ENCODE assay signal across 12 cellular contexts in genomic region chr2:64650722-64651338, GRCh38. TPM values are rescaled to one million over a fixed set of nuclear protein-coding genes. Genes with fewer than 3 reads are reported as not detected.
DNase-seq lines count a peak whose midpoint lies in the region; ATAC-seq, FAIRE-seq and TF ChIP-seq lines count a peak whose summit lies in the region.
"Had no signal": no experiment of that assay in that cellular context is flagged by ENCODE, and none has a peak within 500 bp of the region (broad histone marks: within the 10 kb centered on the region; RNA-seq: fewer than 3 reads in every experiment).

No MANE protein-coding gene starts in this region.

- peaks cover 76% of the 10 kb centered on the region for H3K4me1 Mint-ChIP-seq in activated CD8-positive, alpha-beta T cell treated with anti-CD3 and anti-CD28 coated beads for 36 hours (ENCODE audit: low read depth)

- no peaks in the 10 kb centered on the region for H3K27me3 Mint-ChIP-seq in activated CD8-positive, alpha-beta T cell treated with anti-CD3 and anti-CD28 coated beads for 36 hours

- CTCF ChIA-PET in A549 (lab: Yijun Ruan, JAX) (interaction anchor here (0.8 to 6.4 kb wide), 18 partner anchors 13 to 923 kb away, joined by 3 to 50 read pairs (median 4); no protein-coding TSS in a partner anchor), HCT116 (lab: Charles Lee) (interaction anchor here (0.9 to 1.2 kb wide), 2 partner anchors 100 to 181 kb away, joined by 3 to 4 read pairs; no protein-coding TSS in a partner anchor)
- CTCF ChIA-PET in activated CD8-positive, alpha-beta T cell treated with anti-CD3 and anti-CD28 coated beads for 36 hours (lab: Charles Lee): interaction anchor here (0.9 to 5.4 kb wide), 12 partner anchors 13 to 222 kb away, joined by 3 to 28 read pairs (median 5); no protein-coding TSS in a partner anchor

- TF ChIP-seq CTCF in A549 (IDR thresholded peaks at IDR 0.05): no peak
- no peak for TF ChIP-seq CTCF in HCT116 (IDR thresholded peaks at IDR 0.05 in 2 of 3, conservative IDR thresholded peaks at IDR 0.05 in 1 of 3; ENCODE audit: borderline replicate concordance in 1 of 3, insufficient read depth in 1 of 3, low read depth in 2 of 3, low read length in 2 of 3)
- no peak for TF ChIP-seq CTCF in activated CD8-positive, alpha-beta T cell treated with anti-CD3 and anti-CD28 coated beads for 36 hours (IDR thresholded peaks at IDR 0.05)
- TF ChIP-seq CTCF in mucosa of descending colon (IDR thresholded peaks at IDR 0.05): no peak

- no peaks in the 10 kb centered on the region for H3K27me3 ChIP-seq in HCT116 (ENCODE audit: insufficient read depth, low read length)

- H3K27ac ChIP-seq in A549: peak overlapping the region in 1 of 2 experiments; percentile 5; a peak in 1 of 6 replicates
- no peak overlapping the region; the same call in 1 of the 2 replicates for H3K27ac ChIP-seq in HCT116 (ENCODE audit: low read depth, low read length)

- WGBS in A549 (ENCODE audit: missing lambda C conversion rate): 31% methylated on average over 5 of the region's 5 CpGs

- intact Hi-C loops in HCT116 (cut with micrococcal nuclease) (no loop called here), mucosa of descending colon (cut with DNase I, micrococcal nuclease) (loop anchor here (5.0 to 10.0 kb wide), 2 partner anchors 101 to 104 kb away; no protein-coding TSS in a partner anchor)
- intact Hi-C loops in activated CD8-positive, alpha-beta T cell treated with anti-CD3 and anti-CD28 coated beads for 36 hours (cut with micrococcal nuclease): loop anchor here (5.0 to 10.0 kb wide), 3 partner anchors 46 to 516 kb away; no protein-coding TSS in a partner anchor

- peak overlapping the region; percentile 95 for H3K9ac ChIP-seq in HCT116 (ENCODE audit: low read length)

- POLR2A ChIA-PET in A549 (lab: Yijun Ruan, JAX): interaction anchor here (0.6 to 6.0 kb wide), 3 partner anchors 97 to 208 kb away, joined by 3 to 172 read pairs (median 58); no protein-coding TSS in a partner anchor
- POLR2A ChIA-PET in HCT116 (lab: Charles Lee): interaction anchor here (1.4 kb wide), 1 partner anchor 100 kb away, joined by 4 read pairs; no protein-coding TSS in a partner anchor
- POLR2A ChIA-PET in activated CD8-positive, alpha-beta T cell treated with anti-CD3 and anti-CD28 coated beads for 36 hours (lab: Charles Lee): interaction anchor here (1.8 to 6.0 kb wide), 6 partner anchors 8 to 100 kb away, joined by 4 to 56 read pairs (median 27); no protein-coding TSS in a partner anchor

- H3K4me3 Mint-ChIP-seq in activated CD8-positive, alpha-beta T cell treated with anti-CD3 and anti-CD28 coated beads for 36 hours: peak overlapping the region; percentile 91

- no TSS peak for BruUV-seq in HCT116 (replicated peaks; lab: Mats Ljungman, UMichigan)

- H3K79me2 ChIP-seq in HCT116 (ENCODE audit: insufficient read depth, low read length): peaks cover 94% of the 10 kb centered on the region

- H3K9me2 ChIP-seq in HCT116 (ENCODE audit: insufficient read depth): no peaks in the 10 kb centered on the region

- no peak for FAIRE-seq in A549 (lab: Jason Lieb, UNC)

- H3K36me3 ChIP-seq in HCT116 (ENCODE audit: control insufficient read depth in 1 of 2, insufficient read depth in 2 of 2, low read length in 2 of 2) (no peaks in the 10 kb centered on the region), mucosa of descending colon (ENCODE audit: low read depth) (no peaks in the 10 kb centered on the region)

- TF ChIP-seq POLR2A in A549 (IDR thresholded peaks at IDR 0.05; ENCODE audit: low read length) (no peak), HCT116 (IDR thresholded peaks at IDR 0.05; ENCODE audit: borderline replicate concordance, extremely low read depth, insufficient read depth, insufficient read length) (no peak)

- H3K4me3 ChIP-seq in A549 (no peak overlapping the region), HCT116 (replicated peaks in 1 of 2; ENCODE audit: low read depth in 1 of 2, low read length in 2 of 2) (no peak overlapping the region), mucosa of descending colon (no peak overlapping the region)

- H3K9me3 ChIP-seq in A549 (no peaks in the 10 kb centered on the region), HCT116 (ENCODE audit: control insufficient read depth in 1 of 2, insufficient read depth in 1 of 2, low read depth in 1 of 2, low read length in 2 of 2) (no peaks in the 10 kb centered on the region), mucosa of descending colon (no peaks in the 10 kb centered on the region)

- H2AFZ ChIP-seq in HCT116 (ENCODE audit: low read depth, low read length, poor library complexity, severe bottlenecking): no peak overlapping the region

- H4K20me1 ChIP-seq in HCT116 (ENCODE audit: insufficient read depth): peaks cover 31% of the 10 kb centered on the region

- no peaks in the 10 kb centered on the region for H3K9me3 Mint-ChIP-seq in activated CD8-positive, alpha-beta T cell treated with anti-CD3 and anti-CD28 coated beads for 36 hours

- TF ChIP-seq RAD21 in A549 (conservative IDR thresholded peaks at IDR 0.05 in 1 of 2, IDR thresholded peaks at IDR 0.05 in 1 of 2): no peak
- TF ChIP-seq RAD21 in HCT116 (IDR thresholded peaks at IDR 0.05; ENCODE audit: low read depth): no peak

- RAD21 ChIA-PET in HCT116 (lab: Charles Lee; ENCODE audit: low non-redundant PET in 1 of 2, low total read pairs in 2 of 2, uncharacterized antibody in 2 of 2, unreplicated experiment in 2 of 2): no interaction called here

- H3K36me3 Mint-ChIP-seq in activated CD8-positive, alpha-beta T cell treated with anti-CD3 and anti-CD28 coated beads for 36 hours (ENCODE audit: low read depth): peaks cover 4% of the 10 kb centered on the region

- ATAC-seq in A549 (no peak), HCT116 (no peak), mucosa of descending colon (peak; percentile 26), HG03469 (IDR thresholded peaks at IDR 0.05; ENCODE audit: unreplicated experiment) (no peak)
- ATAC-seq in activated CD8-positive, alpha-beta T cell treated with anti-CD3 and anti-CD28 coated beads for 36 hours: no peak

- no peak overlapping the region for H3K27ac Mint-ChIP-seq in activated CD8-positive, alpha-beta T cell treated with anti-CD3 and anti-CD28 coated beads for 36 hours

- H3K4me1 ChIP-seq in A549 (peaks cover 73% of the 10 kb centered on the region), HCT116 (ENCODE audit: control insufficient read depth in 1 of 2, insufficient read depth in 2 of 2, low read length in 2 of 2) (peaks cover 71 to 83% of the 10 kb centered on the region in 2 experiments), mucosa of descending colon (ENCODE audit: low read depth) (peaks cover 41% of the 10 kb centered on the region)

- DNase-seq in A549 (ENCODE audit: low read depth in 1 of 2, low spot score in 1 of 2) (peak in 1 of 2 experiments; percentile 57), HCT116 (ENCODE audit: low read depth, low spot score) (no peak), mucosa of descending colon (peak; percentile 70 to 76 (median 76)), NCI-H1105 treated with DMSO at 0.1 percent for 48 hours (lab: John Stamatoyannopoulos, UW) (no peak), EL (no peak)
- no peak for DNase-seq in activated CD8-positive, alpha-beta T cell treated with anti-CD3 and anti-CD28 coated beads for 36 hours
- no peak for DNase-seq in stimulated activated CD4-positive, alpha-beta T cell treated with anti-CD3 and anti-CD28 coated beads, Interleukin-1b, Interleukin-23, amount 100 ng/mL, for 48 hours
- DNase-seq: cortex of kidney, GOT3, NCI-H1930, SW 1271 had no signal

- peak overlapping the region; percentile 89 for H3K4me2 ChIP-seq in A549
- peak overlapping the region; percentile 86 for H3K4me2 ChIP-seq in HCT116 (ENCODE audit: low read length)

- no peak for TF ChIP-seq EP300 in A549 (IDR thresholded peaks at IDR 0.05)

TF ChIP-seq in A549, 52 proteins besides CTCF, POLR2A, EP300 and RAD21:
- TF ChIP-seq HOXA7 (CRISPR knock-in tag; IDR thresholded peaks at IDR 0.05) (no peak), RARB (CRISPR knock-in tag; IDR thresholded peaks at IDR 0.05) (no peak)
TF ChIP-seq in A549: peak in this region for 0.

TF ChIP-seq in HCT116, 20 proteins besides CTCF, POLR2A, EP300 and RAD21 (continues in another document):
- TF ChIP-seq EZH2 (IDR thresholded peaks at IDR 0.05) (no peak), FOSL1 (IDR thresholded peaks at IDR 0.05; ENCODE audit: low read depth) (no peak), YY1 (IDR thresholded peaks at IDR 0.05; ENCODE audit: extremely low read depth, insufficient replicate concordance, low read depth, low read length) (no peak), ATF3 (IDR thresholded peaks at IDR 0.05) (no peak)

RNA-seq across cellular contexts. Expression of gene SERTAD2, which starts 2.9 kb away (rescaled TPM):
- polyA plus RNA-seq in A549 (2011; rRNA removed): 11.8 and 14.0 TPM in 2 replicates
- 7.3 and 9.6 TPM in 2 replicates for polyA plus RNA-seq in A549 (2012; cell fraction: cytosol; rRNA removed)
- polyA plus RNA-seq in A549 (2012; cell fraction: nucleus; rRNA removed): 4.0 and 6.0 TPM in 2 replicates
- polyA plus RNA-seq in A549 (2017; fragmentation: RNase III; extraction: RNeasy Plus Mini Kit Qiagen cat#74134 plus additional on column Dnase treatment): 11.8 to 13.1 TPM (median 12.2 TPM) in 3 replicates
- 14.4 and 16.4 TPM in 2 replicates for polyA minus RNA-seq in A549 (2011; rRNA and poly(A)+ RNA removed)
- total RNA-seq in HCT116 (2021; ENCODE audit: unreplicated experiment): 80.1 TPM
- 62.0 and 63.9 TPM in 2 replicates for polyA plus RNA-seq in HCT116 (2012)
- total RNA-seq in activated CD8-positive, alpha-beta T cell treated with anti-CD3 and anti-CD28 coated beads for 36 hours: 10 to 100 TPM; 31.2 to 33.9 TPM
- total RNA-seq in mucosa of descending colon: 10 to 100 TPM; 17.3 to 20.6 (median 20.6) TPM

Comparison
In these comparisons a context has a peak if more than half of its experiments do, and no peak if none do; other contexts are left out.
1. DNase-seq: peak in mucosa of descending colon (3 of 3); none in HCT116 (single experiment), activated CD8-positive, alpha-beta T cell treated with anti-CD3 and anti-CD28 coated beads for 36 hours (single experiment), stimulated activated CD4-positive, alpha-beta T cell treated with anti-CD3 and anti-CD28 coated beads, Interleukin-1b, Interleukin-23, amount 100 ng/mL, for 48 hours (single experiment), NCI-H1105 treated with DMSO at 0.1 percent for 48 hours (single experiment) and EL (single experiment).